In the genomic region with DNA sequence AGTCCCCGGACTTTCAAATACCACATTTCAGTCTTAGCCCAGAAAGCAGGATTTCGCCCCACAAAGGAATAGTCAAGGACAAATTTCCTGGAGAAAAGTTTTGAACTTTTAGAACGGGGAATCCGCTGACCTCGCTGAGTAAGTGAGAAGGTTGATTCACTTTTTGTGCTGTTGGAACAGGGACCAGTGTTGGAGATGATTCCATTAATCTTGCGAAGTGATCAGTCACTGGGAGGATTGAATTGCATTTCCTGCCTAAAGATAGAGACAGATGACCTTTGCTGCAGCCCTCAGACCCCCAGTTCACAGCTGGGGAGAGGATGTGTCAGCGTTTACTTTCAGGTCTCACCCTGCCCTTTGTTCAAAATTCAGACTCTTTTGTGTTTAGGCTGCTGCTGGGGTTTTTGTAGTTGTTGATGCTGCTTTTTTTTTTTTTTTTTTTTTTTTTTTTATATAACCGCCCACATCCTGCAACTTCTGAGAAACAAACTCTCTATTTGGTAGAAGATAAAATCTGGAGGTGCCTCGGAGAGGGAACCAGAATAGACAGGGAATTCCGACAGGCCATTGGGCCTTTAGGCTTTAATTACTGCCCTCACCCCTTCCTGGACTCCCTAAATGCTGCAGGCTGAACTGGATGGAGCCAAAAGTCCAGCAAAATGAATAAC, we compare ENCODE assay signal across 8 cellular contexts. TPM values are rescaled to one million over a fixed set of nuclear protein-coding genes. Genes with fewer than 3 reads are reported as not detected.
DNase-seq lines count a peak whose midpoint lies in the region; ATAC-seq and TF ChIP-seq lines count a peak whose summit lies in the region.

No MANE protein-coding gene starts in this region.

- H3K23ac ChIP-seq in neuronal stem cell (ENCODE audit: low read depth, low read length, poor library complexity), result no peak overlapping the region

- no peak overlapping the region for H3K14ac ChIP-seq in neuronal stem cell (ENCODE audit: low read length)

- H3K79me1 ChIP-seq in neuronal stem cell (ENCODE audit: low read depth, low read length), result peaks cover 2% of the 10 kb centered on the region

- TF ChIP-seq CTCF in activated CD8-positive, alpha-beta T cell treated with anti-CD3 and anti-CD28 coated beads for 36 hours (IDR thresholded peaks at IDR 0.05), result no peak
- TF ChIP-seq CTCF in endothelial cell (IDR thresholded peaks at IDR 0.05; ENCODE audit: unreplicated experiment), result no peak

- H2BK120ac ChIP-seq in neuronal stem cell (ENCODE audit: low read depth, low read length), result no peak overlapping the region

- no peak overlapping the region for H3K9ac ChIP-seq in neuronal stem cell (ENCODE audit: low read depth, low read length, poor library complexity)

- WGBS in neuronal stem cell (ENCODE audit: extremely low coverage in 2 of 2, insufficient read length in 2 of 2, insufficient replicate concordance in 1 of 2), 2 donors, result no CpG with 5 or more reads among the region's 10 CpGs

- H3K4me2 ChIP-seq in neuronal stem cell (ENCODE audit: insufficient read depth, low read length, poor library complexity, severe bottlenecking), result peak overlapping the region; percentile 38

- H3K27ac Mint-ChIP-seq in activated CD8-positive, alpha-beta T cell treated with anti-CD3 and anti-CD28 coated beads for 36 hours, result peak overlapping the region; percentile 95
- H3K27ac Mint-ChIP-seq in endothelial cell (ENCODE audit: unreplicated experiment), result peak overlapping the region; percentile 98

- peaks cover 5% of the 10 kb centered on the region for H3K36me3 Mint-ChIP-seq in activated CD8-positive, alpha-beta T cell treated with anti-CD3 and anti-CD28 coated beads for 36 hours (ENCODE audit: low read depth)
- H3K36me3 Mint-ChIP-seq in endothelial cell (ENCODE audit: low read depth, unreplicated experiment), result no peaks in the 10 kb centered on the region

- POLR2A ChIA-PET in activated CD8-positive, alpha-beta T cell treated with anti-CD3 and anti-CD28 coated beads for 36 hours (lab: Charles Lee), result interaction anchor here (0.6 to 1.9 kb wide), 9 partner anchors 9 to 393 kb away, joined by 3 to 7 read pairs (median 4); partner anchors contain the start of gene ORAI1

- H3K4me3 ChIP-seq in neuronal stem cell (ENCODE audit: low read length in 2 of 2), result peak overlapping the region in 1 of 2 donors; percentile 40

- no peak overlapping the region for H2AK5ac ChIP-seq in neuronal stem cell (ENCODE audit: low read depth, low read length)

- H2AFZ ChIP-seq in neuronal stem cell (ENCODE audit: low read length), result peak overlapping the region; percentile 82

- H4K91ac ChIP-seq in neuronal stem cell (ENCODE audit: low read depth, low read length, poor library complexity), result no peak overlapping the region

- no peak overlapping the region for H2BK12ac ChIP-seq in neuronal stem cell (ENCODE audit: low read length)

- intact Hi-C loops in activated CD8-positive, alpha-beta T cell treated with anti-CD3 and anti-CD28 coated beads for 36 hours (cut with micrococcal nuclease), result loop anchor here (5.0 kb wide), 1 partner anchor 37 kb away; the partner anchor contains the start of gene ORAI1

- peak overlapping the region; percentile 73 for H3K4me3 Mint-ChIP-seq in activated CD8-positive, alpha-beta T cell treated with anti-CD3 and anti-CD28 coated beads for 36 hours
- no peak overlapping the region for H3K4me3 Mint-ChIP-seq in endothelial cell (ENCODE audit: unreplicated experiment)

- no peak overlapping the region for H2BK15ac ChIP-seq in neuronal stem cell (ENCODE audit: low read length)

- H3K4ac ChIP-seq in neuronal stem cell (ENCODE audit: low read length), result no peak overlapping the region

- DNase-seq in activated CD8-positive, alpha-beta T cell treated with anti-CD3 and anti-CD28 coated beads for 36 hours, result peak; percentile 88
- DNase-seq in endothelial cell (ENCODE audit: low spot score) (no peak), neuronal stem cell (ENCODE audit: low spot score) (peak; percentile 63), DMS114 treated with DMSO at 0.1 percent for 48 hours (lab: John Stamatoyannopoulos, UW; ENCODE audit: unreplicated experiment) (no peak), NCI-H226 (no peak), SHP77 (lab: John Stamatoyannopoulos, UW) (no peak)

- H2BK5ac ChIP-seq in neuronal stem cell (ENCODE audit: low read length), result no peak overlapping the region

- H3K36me3 ChIP-seq in neuronal stem cell (replicated peaks in 1 of 2; ENCODE audit: control insufficient read depth in 2 of 2, insufficient read depth in 2 of 2, low read length in 2 of 2), result peaks cover 17 to 23% of the 10 kb centered on the region in 2 donors

- ATAC-seq in GM19025 (IDR thresholded peaks at IDR 0.05; ENCODE audit: low read depth, unreplicated experiment) (peak; percentile 47), HG03558 (IDR thresholded peaks at IDR 0.05; ENCODE audit: extremely low read depth, unreplicated experiment) (peak; percentile 32)
- peak; percentile 91 for ATAC-seq in activated CD8-positive, alpha-beta T cell treated with anti-CD3 and anti-CD28 coated beads for 36 hours

- no peaks in the 10 kb centered on the region for H3K9me3 ChIP-seq in neuronal stem cell (replicated peaks in 1 of 2; ENCODE audit: control insufficient read depth in 2 of 2, insufficient read depth in 1 of 2, low read depth in 1 of 2, low read length in 2 of 2)

- H4K8ac ChIP-seq in neuronal stem cell (ENCODE audit: low read depth, low read length), result no peak overlapping the region

- H3K27me3 ChIP-seq in neuronal stem cell (ENCODE audit: control insufficient read depth in 3 of 3, insufficient read depth in 3 of 3, low read depth in 1 of 3, low read length in 3 of 3), result no peaks in the 10 kb centered on the region

- H3K27ac ChIP-seq in neuronal stem cell (replicated peaks; ENCODE audit: low read length), result peak overlapping the region; percentile 84

- H3K27me3 Mint-ChIP-seq in activated CD8-positive, alpha-beta T cell treated with anti-CD3 and anti-CD28 coated beads for 36 hours, result no peaks in the 10 kb centered on the region
- no peaks in the 10 kb centered on the region for H3K27me3 Mint-ChIP-seq in endothelial cell (ENCODE audit: unreplicated experiment)

- peaks cover 37% of the 10 kb centered on the region for H3K4me1 Mint-ChIP-seq in activated CD8-positive, alpha-beta T cell treated with anti-CD3 and anti-CD28 coated beads for 36 hours (ENCODE audit: low read depth)
- H3K4me1 Mint-ChIP-seq in endothelial cell (ENCODE audit: unreplicated experiment), result peaks cover 10% of the 10 kb centered on the region

- H3K9me3 Mint-ChIP-seq in activated CD8-positive, alpha-beta T cell treated with anti-CD3 and anti-CD28 coated beads for 36 hours, result no peaks in the 10 kb centered on the region
- H3K9me3 Mint-ChIP-seq in endothelial cell (ENCODE audit: unreplicated experiment), result no peaks in the 10 kb centered on the region

- H3K18ac ChIP-seq in neuronal stem cell (ENCODE audit: low read length), result no peak overlapping the region

- CTCF ChIA-PET in activated CD8-positive, alpha-beta T cell treated with anti-CD3 and anti-CD28 coated beads for 36 hours (lab: Charles Lee), result interaction anchor here (0.7 kb wide), 1 partner anchor 33 kb away, joined by 3 read pairs; no protein-coding TSS in a partner anchor

- peaks cover 4 to 6% of the 10 kb centered on the region in 2 donors for H3K4me1 ChIP-seq in neuronal stem cell (ENCODE audit: control insufficient read depth in 2 of 2, insufficient read depth in 1 of 2, low read depth in 1 of 2, low read length in 2 of 2)

RNA-seq across cellular contexts. Expression of gene KDM2B, which starts 9.8 kb away (rescaled TPM):
- 10 to 100 TPM; 61.0 to 61.7 TPM for total RNA-seq in activated CD8-positive, alpha-beta T cell treated with anti-CD3 and anti-CD28 coated beads for 36 hours
- total RNA-seq in endothelial cell (ENCODE audit: unreplicated experiment), result 36.7 TPM
- polyA plus RNA-seq in neuronal stem cell (2013, experiment 1 of 2), result 63.7 TPM
- polyA plus RNA-seq in neuronal stem cell (2013, experiment 2 of 2), result 67.7 TPM

RNA-seq across cellular contexts. Expression of gene ORAI1, which starts 35.7 kb away (rescaled TPM):
- total RNA-seq in activated CD8-positive, alpha-beta T cell treated with anti-CD3 and anti-CD28 coated beads for 36 hours, result 10 to 100 TPM; 37.0 to 38.1 TPM
- 35.3 TPM for total RNA-seq in endothelial cell (ENCODE audit: unreplicated experiment)
- 15.7 TPM for polyA plus RNA-seq in neuronal stem cell (2013, experiment 1 of 2)
- 15.4 TPM for polyA plus RNA-seq in neuronal stem cell (2013, experiment 2 of 2)

Comparison
In these comparisons a context has a peak if more than half of its experiments do, and no peak if none do; other contexts are left out.
1. ATAC-seq: peak in every context shown above with its lines; median percentile 91 in activated CD8-positive, alpha-beta T cell treated with anti-CD3 and anti-CD28 coated beads for 36 hours; 47 in GM19025; 32 in HG03558.
2. DNase-seq: peak in activated CD8-positive, alpha-beta T cell treated with anti-CD3 and anti-CD28 coated beads for 36 hours (single experiment) and neuronal stem cell (single experiment); none in endothelial cell (single experiment), DMS114 treated with DMSO at 0.1 percent for 48 hours (single experiment), NCI-H226 (single experiment) and SHP77 (0 of 2).